32 cellular contexts compared by ENCODE assay signal in genomic region chr9:106693546-106693945, GRCh38.
"Had no signal": no experiment of that assay in that cellular context is flagged by ENCODE, and none has a peak within 500 bp of the region (broad histone marks: within the 10 kb centered on the region; RNA-seq: fewer than 3 reads in every experiment).

No MANE protein-coding gene starts in this region.

- H3K27ac ChIP-seq: epithelial cell of prostate, esophagus squamous epithelium, pancreas, prostate gland, sigmoid colon, upper lobe of left lung, vagina had no signal

- DNase-seq: activated B cell treated with CpG ODN at 0.5 μM for 24 hours; activated CD4-positive, alpha-beta T cell treated with anti-CD3 and anti-CD28 coated beads, Interleukin-2, amount 50 U/mL, for 1 hour; activated CD8-positive, alpha-beta T cell treated with anti-CD3 and anti-CD28 coated beads for 36 hours; activated gamma-delta T cell treated with Interleukin-2 at 50 U/mL for 16 hours; activated naive CD4-positive, alpha-beta T cell treated with anti-CD3 and anti-CD28 coated beads, Interleukin-2, amount 50 U/mL, for 16 hours; activated T-cell treated with anti-CD3 and anti-CD28 coated beads, Interleukin-2, amount 50 U/mL, for 4 hours; amniotic stem cell; caudate nucleus; dermis blood vessel endothelial cell; effector CD8-positive, alpha-beta T cell; esophagus squamous epithelium; islet precursor cell; left cardiac atrium; left ventricle myocardium superior; naive B cell; nephron progenitor cell; pancreas; sigmoid colon; stimulated activated CD4-positive, alpha-beta T cell treated with anti-CD3 and anti-CD28 coated beads, Interleukin-1b, Interleukin-23, amount 100 ng/mL, for 48 hours; stimulated activated CD4-positive, alpha-beta T cell treated with anti-CD3 and anti-CD28 coated beads, Interleukin-4, amount 100 ng/mL, for 4 hours; stimulated activated CD8-positive, alpha-beta memory T cell treated with anti-CD3 and anti-CD28 coated beads, Interleukin-4, amount 100 ng/mL, for 48 hours; stimulated activated naive CD8-positive, alpha-beta T cell treated with anti-CD3 and anti-CD28 coated beads, Interleukin-15, amount 100 ng/mL, for 72 hours; substantia nigra; upper lobe of left lung had no signal

- ATAC-seq: activated CD8-positive, alpha-beta T cell treated with anti-CD3 and anti-CD28 coated beads for 36 hours; activated T-cell treated with anti-CD3 and anti-CD28 coated beads, Interleukin-2, amount 50 U/mL, for 4 hours; activated T-helper 17 cell treated with anti-CD3 and anti-CD28 coated beads, Interleukin-2, amount 50 U/mL, for 72 hours; left cardiac atrium; left ventricle myocardium superior; pancreas; stimulated activated memory B cell treated with anti-CD40 and anti-IgM and Interleukin-4, amounts not matched to agents 10 μg/mL and 1 μg/mL and 100 μg/mL, for 72 hours; stimulated activated naive CD8-positive, alpha-beta T cell treated with anti-CD3 and anti-CD28 coated beads, Interleukin-15, amount 100 ng/mL, for 72 hours had no signal

- H3K4me2 ChIP-seq: smooth muscle cell had no signal

- H3K36me3 ChIP-seq: esophagus squamous epithelium, pancreas, prostate gland, sigmoid colon, upper lobe of left lung, vagina had no signal

- H3K4me3 ChIP-seq: esophagus squamous epithelium, pancreas, prostate gland, sigmoid colon, smooth muscle cell, upper lobe of left lung, vagina had no signal

- H3K27me3 ChIP-seq: esophagus squamous epithelium, pancreas, sigmoid colon, upper lobe of left lung, vagina had no signal

- FAIRE-seq: endometrium, frontal cortex, pancreas had no signal

- H3K4me1 ChIP-seq: pancreas, prostate gland had no signal

- H3K9me3 ChIP-seq: esophagus squamous epithelium, pancreas, prostate gland, sigmoid colon, upper lobe of left lung, vagina had no signal
